Comparison of ENCODE assay signal across 11 cellular contexts in genomic region chr11:64237484-64237951, GRCh38. TPM values are rescaled to one million over a fixed set of nuclear protein-coding genes. Genes with fewer than 3 reads are reported as not detected.
DNase-seq lines count a peak whose midpoint lies in the region; ATAC-seq and TF ChIP-seq lines count a peak whose summit lies in the region.
"Had no signal": no experiment of that assay in that cellular context is flagged by ENCODE, and none has a peak within 500 bp of the region (broad histone marks: within the 10 kb centered on the region; RNA-seq: fewer than 3 reads in every experiment).

No MANE protein-coding gene starts in this region.

- no peak for TF ChIP-seq CTCF in neural crest cell (conservative IDR thresholded peaks at IDR 0.05)

- no peak overlapping the region for H3K27ac Mint-ChIP-seq in neural crest cell (ENCODE audit: unreplicated experiment)
- H3K27ac Mint-ChIP-seq: activated naive CD4-positive, alpha-beta T cell treated with anti-CD3 and anti-CD28 coated beads, Interleukin-2, amount 50 U/mL, for 24 hours had no signal

- peak overlapping the region; percentile 86 for H3K4me3 Mint-ChIP-seq in neural crest cell
- H3K4me3 Mint-ChIP-seq: activated naive CD4-positive, alpha-beta T cell treated with anti-CD3 and anti-CD28 coated beads, Interleukin-2, amount 50 U/mL, for 24 hours had no signal

- H3K4me2 ChIP-seq in Karpas-422 (ENCODE audit: low read depth, low read length, poor library complexity, severe bottlenecking): no peak overlapping the region

- H3K4me3 ChIP-seq in Karpas-422 (ENCODE audit: low read length): no peak overlapping the region

- H3K9me3 Mint-ChIP-seq in neural crest cell: no peaks in the 10 kb centered on the region
- H3K9me3 Mint-ChIP-seq: activated naive CD4-positive, alpha-beta T cell treated with anti-CD3 and anti-CD28 coated beads, Interleukin-2, amount 50 U/mL, for 24 hours had no signal

- H2AFZ ChIP-seq in Karpas-422 (ENCODE audit: low read length): no peak overlapping the region

- H3K4me1 ChIP-seq in Karpas-422 (ENCODE audit: low read length): peaks cover 48% of the 10 kb centered on the region

- H3K36me3 ChIP-seq in Karpas-422 (ENCODE audit: insufficient read depth, low read length): 0 out of 2 replicates have a peak, but pooled peaks cover 5% of the 10 kb centered on the region

- peak; percentile 98 for DNase-seq in DMS153 (lab: John Stamatoyannopoulos, UW)
- DNase-seq in NCI-H2081 (lab: John Stamatoyannopoulos, UW): peak; percentile 92 to 96
- peak; percentile 81 to 99 for DNase-seq in T47D (ENCODE audit: low read depth in 1 of 2, low spot score in 1 of 2)
- DNase-seq in neural crest cell (ENCODE audit: low read depth, low spot score): no peak
- DNase-seq in Karpas-422: no peak
- DNase-seq: NCI-H1436, T-helper 2 cell had no signal

- 0 out of 2 replicates have a peak, but pooled peaks cover 7% of the 10 kb centered on the region for H4K20me1 ChIP-seq in Karpas-422 (ENCODE audit: insufficient read depth, low read depth, low read length)

- in situ Hi-C loops in T47D (cut with HindIII; ENCODE audit: low pct_unique_long_range_greater_than_20kb, low sequenced_read_pairs): no loop called here

- H3K27me3 Mint-ChIP-seq in neural crest cell (ENCODE audit: low read depth): peaks cover 2% of the 10 kb centered on the region
- H3K27me3 Mint-ChIP-seq: activated naive CD4-positive, alpha-beta T cell treated with anti-CD3 and anti-CD28 coated beads, Interleukin-2, amount 50 U/mL, for 24 hours had no signal

- H3K36me3 Mint-ChIP-seq in neural crest cell (ENCODE audit: low read depth): peaks cover 3% of the 10 kb centered on the region
- H3K36me3 Mint-ChIP-seq: activated naive CD4-positive, alpha-beta T cell treated with anti-CD3 and anti-CD28 coated beads, Interleukin-2, amount 50 U/mL, for 24 hours had no signal

- peaks cover 20% of the 10 kb centered on the region for H3K79me2 ChIP-seq in Karpas-422 (ENCODE audit: low read length)

- H3K9me2 ChIP-seq in Karpas-422 (replicated peaks; ENCODE audit: insufficient read depth, low read length): no peaks in the 10 kb centered on the region

- ATAC-seq in HG02885 (IDR thresholded peaks at IDR 0.05; ENCODE audit: poor library complexity, unreplicated experiment) (no peak), HG03196 (IDR thresholded peaks at IDR 0.05; ENCODE audit: unreplicated experiment) (no peak), HG02884 (IDR thresholded peaks at IDR 0.05; ENCODE audit: unreplicated experiment) (no peak)

- H3K27me3 ChIP-seq in Karpas-422 (ENCODE audit: low read length): no peaks in the 10 kb centered on the region

- H3K9me3 ChIP-seq in Karpas-422 (ENCODE audit: low read length): no peaks in the 10 kb centered on the region

- H3K9ac ChIP-seq in Karpas-422 (ENCODE audit: low read length): no peak overlapping the region

- H3K4me1 Mint-ChIP-seq in neural crest cell: peaks cover 20% of the 10 kb centered on the region

- H3K27ac ChIP-seq in Karpas-422 (ENCODE audit: low read length): no peak overlapping the region

RNA-seq across cellular contexts. Expression of gene VEGFB, which starts 3.1 kb away (rescaled TPM):
- total RNA-seq in neural crest cell: 61.2 and 62.7 TPM in 2 replicates
- total RNA-seq in Karpas-422 (2014; rRNA removed; shearing (Covaris generic); ENCODE audit: low replicate concordance): 43.4 and 67.9 TPM in 2 replicates

RNA-seq across cellular contexts. Expression of gene FKBP2, which starts 3.4 kb away (rescaled TPM):
- total RNA-seq in neural crest cell: 29.2 and 33.7 TPM in 2 replicates
- total RNA-seq in Karpas-422 (2014; rRNA removed; shearing (Covaris generic); ENCODE audit: low replicate concordance): 27.8 and 73.4 TPM in 2 replicates

RNA-seq across cellular contexts. Expression of gene DNAJC4, which starts 7.2 kb away (rescaled TPM):
- total RNA-seq in neural crest cell: 27.2 TPM in 2 replicates
- total RNA-seq in Karpas-422 (2014; rRNA removed; shearing (Covaris generic); ENCODE audit: low replicate concordance): 32.0 and 51.0 TPM in 2 replicates

RNA-seq across cellular contexts. Expression of gene PPP1R14B, which starts 9.2 kb away (rescaled TPM):
- total RNA-seq in neural crest cell: 286 and 296 TPM in 2 replicates
- total RNA-seq in Karpas-422 (2014; rRNA removed; shearing (Covaris generic); ENCODE audit: low replicate concordance): 111 and 256 TPM in 2 replicates

RNA-seq across cellular contexts. Expression of gene NUDT22, which starts 11.4 kb away (rescaled TPM):
- 35.7 and 40.8 TPM in 2 replicates for total RNA-seq in neural crest cell
- total RNA-seq in Karpas-422 (2014; rRNA removed; shearing (Covaris generic); ENCODE audit: low replicate concordance): 70.0 and 114 TPM in 2 replicates

Comparison
In these comparisons a context has a peak if more than half of its experiments do, and no peak if none do; other contexts are left out.
1. DNase-seq: peak in DMS153 (single experiment), NCI-H2081 (2 of 2) and T47D (2 of 2); none in neural crest cell (single experiment) and Karpas-422 (single experiment).